Comparison of ENCODE assay signal across 8 cellular contexts in genomic region chr20:50580016-50580747, GRCh38.
A peak's percentile ranks its signal among the peaks of the same experiment; 100 is the strongest.
DNase-seq lines count a peak whose midpoint lies in the region; ATAC-seq and FAIRE-seq lines count a peak whose summit lies in the region.

No MANE protein-coding gene starts in this region.

- peak; percentile 96 for FAIRE-seq in HTR-8/SVneo (lab: Jason Lieb, UNC)

- DNase-seq in D341Med (ENCODE audit: low spot score) (peak; percentile 87), HTR-8/SVneo (ENCODE audit: insufficient read length, low spot score) (peak; percentile 97), UCSD-AML1 (lab: John Stamatoyannopoulos, UW; ENCODE audit: unreplicated experiment) (peak; percentile 44), cerebellar cortex (ENCODE audit: low spot score) (peak; percentile 59), left lobe of liver (ENCODE audit: low spot score) (peak; percentile 69), GM19240 (ENCODE audit: insufficient read length, low spot score) (no peak)
- peak; percentile 18 to 28 for DNase-seq in stimulated activated CD8-positive, alpha-beta memory T cell treated with anti-CD3 and anti-CD28 coated beads, Interleukin-7, amount 100 ng/mL, for 1 hour (ENCODE audit: low read depth in 2 of 2)

- ATAC-seq in left lobe of liver (peak; percentile 67), HG03439 (IDR thresholded peaks at IDR 0.05; ENCODE audit: unreplicated experiment) (no peak)
